Comparison of ENCODE assay signal across 21 cellular contexts in genomic region chr4:61950625-61951024, GRCh38.
"Had no signal": no experiment of that assay in that cellular context is flagged by ENCODE, and none has a peak within 500 bp of the region (broad histone marks: within the 10 kb centered on the region; RNA-seq: fewer than 3 reads in every experiment).

No MANE protein-coding gene starts in this region.

- H3K4me1 Mint-ChIP-seq: natural killer cell; stimulated activated naive B cell treated with anti-CD40 and anti-IgM and Interleukin-4, amounts not matched to agents 10 μg/mL and 1 μg/mL and 100 μg/mL, for 72 hours; stimulated activated naive CD8-positive, alpha-beta T cell treated with anti-CD3 and anti-CD28 coated beads, Interleukin-15, amount 100 ng/mL, for 72 hours had no signal

- H3K36me3 Mint-ChIP-seq: stimulated activated naive B cell treated with anti-CD40 and anti-IgM and Interleukin-4, amounts not matched to agents 10 μg/mL and 1 μg/mL and 100 μg/mL, for 72 hours had no signal

- H3K27me3 ChIP-seq: esophagus muscularis mucosa, gastroesophageal sphincter, pancreas, transverse colon had no signal

- H3K4me3 ChIP-seq: esophagus muscularis mucosa, gastroesophageal sphincter, pancreas, thoracic aorta, transverse colon had no signal

- FAIRE-seq: colon, islet of Langerhans, pancreas had no signal

- H3K9me3 ChIP-seq: esophagus muscularis mucosa, gastroesophageal sphincter, pancreas, thoracic aorta, transverse colon had no signal

- H3K36me3 ChIP-seq: esophagus muscularis mucosa, gastroesophageal sphincter, pancreas, thoracic aorta, transverse colon had no signal

- H3K4me1 ChIP-seq: esophagus muscularis mucosa, gastroesophageal sphincter, pancreas, transverse colon had no signal

- H3K4me3 Mint-ChIP-seq: dendritic cell treated with granulocyte-macrophage colony-stimulating factor and Interleukin-4, amounts not matched to agents 40 ng/mL and 50 ng/mL, for 4 days; effector memory CD8-positive, alpha-beta T cell; natural killer cell; neural crest cell; stimulated activated naive B cell treated with anti-CD40 and anti-IgM and Interleukin-4, amounts not matched to agents 10 μg/mL and 1 μg/mL and 100 μg/mL, for 72 hours; stimulated activated naive CD8-positive, alpha-beta T cell treated with anti-CD3 and anti-CD28 coated beads, Interleukin-15, amount 100 ng/mL, for 72 hours had no signal

- H3K27me3 Mint-ChIP-seq: dendritic cell treated with granulocyte-macrophage colony-stimulating factor and Interleukin-4, amounts not matched to agents 40 ng/mL and 50 ng/mL, for 4 days; effector memory CD8-positive, alpha-beta T cell; stimulated activated naive B cell treated with anti-CD40 and anti-IgM and Interleukin-4, amounts not matched to agents 10 μg/mL and 1 μg/mL and 100 μg/mL, for 72 hours; stimulated activated naive CD8-positive, alpha-beta T cell treated with anti-CD3 and anti-CD28 coated beads, Interleukin-15, amount 100 ng/mL, for 72 hours had no signal

- ATAC-seq: effector memory CD8-positive, alpha-beta T cell; gastroesophageal sphincter; natural killer cell; pancreas; sciatic nerve; stimulated activated naive B cell treated with anti-CD40 and anti-IgM and Interleukin-4, amounts not matched to agents 10 μg/mL and 1 μg/mL and 100 μg/mL, for 72 hours; stimulated activated naive CD8-positive, alpha-beta T cell treated with anti-CD3 and anti-CD28 coated beads, Interleukin-15, amount 100 ng/mL, for 72 hours had no signal

- H3K27ac ChIP-seq: epithelial cell of prostate, esophagus muscularis mucosa, gastroesophageal sphincter, pancreas, thoracic aorta, transverse colon had no signal

- DNase-seq: cerebellar nuclear complex; effector memory CD8-positive, alpha-beta T cell; kidney glomerular epithelial cell; mammary epithelial cell; natural killer cell; occipital lobe; pancreas; stimulated activated CD4-positive, alpha-beta T cell treated with anti-CD3 and anti-CD28 coated beads, Interleukin-2, amount 100 ng/mL, for 24 hours; stimulated activated CD4-positive, alpha-beta T cell treated with anti-CD3 and anti-CD28 coated beads, Interleukin-4, amount 100 ng/mL, for 4 hours; stimulated activated naive B cell treated with anti-CD40 and anti-IgM and Interleukin-4, amounts not matched to agents 10 μg/mL and 1 μg/mL and 100 μg/mL, for 72 hours; stimulated activated naive CD8-positive, alpha-beta T cell treated with anti-CD3 and anti-CD28 coated beads, Interleukin-15, amount 100 ng/mL, for 72 hours; transverse colon had no signal

- H3K27ac Mint-ChIP-seq: dendritic cell treated with granulocyte-macrophage colony-stimulating factor and Interleukin-4, amounts not matched to agents 40 ng/mL and 50 ng/mL, for 4 days; effector memory CD8-positive, alpha-beta T cell; natural killer cell; stimulated activated naive B cell treated with anti-CD40 and anti-IgM and Interleukin-4, amounts not matched to agents 10 μg/mL and 1 μg/mL and 100 μg/mL, for 72 hours had no signal
